ENCODE assay signal across 24 cellular contexts in the genomic region with DNA sequence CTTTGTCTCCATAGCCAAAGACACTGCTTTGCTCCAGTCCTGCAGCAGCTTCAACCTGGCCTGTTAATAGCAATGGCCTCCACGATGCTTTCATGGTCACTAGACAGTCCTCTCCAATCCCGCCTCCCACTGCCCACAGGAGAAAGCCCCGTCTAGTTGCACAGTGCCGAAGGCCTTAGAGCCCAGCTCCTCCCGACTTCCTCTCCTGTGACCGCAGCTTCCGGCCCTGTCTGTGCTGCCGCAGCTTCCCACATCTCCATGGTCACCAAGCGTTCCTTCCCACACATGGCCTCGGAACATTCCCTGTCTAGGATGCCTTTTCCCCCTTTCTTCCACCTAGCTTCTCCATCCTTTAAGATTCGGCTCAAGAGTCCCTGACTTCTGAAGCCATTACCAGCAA. TPM values are rescaled to one million over a fixed set of nuclear protein-coding genes. Genes with fewer than 3 reads are reported as not detected.
DNase-seq lines count a peak whose midpoint lies in the region; ATAC-seq, FAIRE-seq and TF ChIP-seq lines count a peak whose summit lies in the region.
"Had no signal": no experiment of that assay in that cellular context is flagged by ENCODE, and none has a peak within 500 bp of the region (broad histone marks: within the 10 kb centered on the region; RNA-seq: fewer than 3 reads in every experiment).

No MANE protein-coding gene starts in this region.

- no peak for TF ChIP-seq POLR2A in HepG2 (IDR thresholded peaks at IDR 0.05; ENCODE audit: insufficient read depth in 1 of 2, low read depth in 2 of 2, low read length in 2 of 2)
- TF ChIP-seq POLR2A in right lobe of liver (IDR thresholded peaks at IDR 0.05): no peak

- H3K27me3 ChIP-seq in HepG2 (ENCODE audit: control insufficient read depth in 1 of 2, insufficient read depth in 2 of 2, low read length in 2 of 2) (no peaks in the 10 kb centered on the region; a peak in 1 of 5 replicates), right lobe of liver (no peaks in the 10 kb centered on the region)
- H3K27me3 ChIP-seq: MG63 had no signal

- ATAC-seq in HepG2 (no peak), right lobe of liver (no peak), HG03378 (IDR thresholded peaks at IDR 0.05; ENCODE audit: unreplicated experiment) (no peak), GM18873 (IDR thresholded peaks at IDR 0.05; ENCODE audit: low FRiP score, unreplicated experiment) (no peak)
- ATAC-seq: HCT116 had no signal

- TF ChIP-seq EP300 in HepG2 (IDR thresholded peaks at IDR 0.05; ENCODE audit: low read depth in 2 of 2, low read length in 2 of 2) (no peak), HepG2 (CRISPR knock-in tag; IDR thresholded peaks at IDR 0.05; ENCODE audit: borderline replicate concordance) (no peak)

- TF ChIP-seq RAD21 in HepG2 (CRISPR knock-in tag; IDR thresholded peaks at IDR 0.05): no peak

- CTCF ChIA-PET in HepG2 (lab: Yijun Ruan, JAX; ENCODE audit: low intra/inter-chr PET ratio, low total read pairs): no interaction called here

- WGBS in HepG2 (ENCODE audit: low lambda C conversion rate): 19% methylated on average over 11 of the region's 11 CpGs
- WGBS in right lobe of liver (ENCODE audit: insufficient coverage, low coverage, low lambda C conversion rate, missing lambda C conversion rate): 71% methylated on average over 11 of the region's 11 CpGs

- in situ Hi-C loops in HepG2 (cut with HindIII; ENCODE audit: extremely low pct_ligation_motif_present, low pct_unique_long_range_greater_than_20kb): no loop called here

- POLR2A ChIA-PET in HepG2 (lab: Yijun Ruan, JAX): no interaction called here

- no peaks in the 10 kb centered on the region for H3K36me3 ChIP-seq in HepG2 (replicated peaks in 1 of 2; ENCODE audit: control insufficient read depth in 1 of 2, insufficient read depth in 2 of 2, low read length in 2 of 2)
- no peaks in the 10 kb centered on the region for H3K36me3 ChIP-seq in right lobe of liver
- H3K36me3 ChIP-seq: MG63 had no signal

- BruUV-seq in HepG2 (replicated peaks; lab: Mats Ljungman, UMichigan): no TSS peak

- H3K9ac ChIP-seq in HepG2 (ENCODE audit: insufficient read depth, low read depth, low read length): no peak overlapping the region

- H2AFZ ChIP-seq in HepG2 (ENCODE audit: low read length): no peak overlapping the region

- H3K79me2 ChIP-seq in HepG2 (ENCODE audit: insufficient read depth, low read length): no peaks in the 10 kb centered on the region

- H3K9me3 ChIP-seq in HepG2 (ENCODE audit: low read length) (no peaks in the 10 kb centered on the region), right lobe of liver (no peaks in the 10 kb centered on the region)
- H3K9me3 ChIP-seq: MG63 had no signal

- DNase-seq in HepG2 (ENCODE audit: low spot score) (no peak), right lobe of liver (no peak), MV-4-11 (lab: John Stamatoyannopoulos, UW) (peak; percentile 8), UCSD-AML1 (lab: John Stamatoyannopoulos, UW; ENCODE audit: unreplicated experiment) (peak; percentile 23), DMS 273 (lab: John Stamatoyannopoulos, UW; ENCODE audit: unreplicated experiment) (no peak), NAMALWA (ENCODE audit: low spot score) (no peak)
- DNase-seq: 8988T, DMS79, GOT3, MG63, NCI-H1694, NCI-H2081, NCI-H2171, NCI-H446, NCI-H526, RPMI8226, SHP77, SW 1271, T-helper 2 cell had no signal

- no peak overlapping the region for H3K4me3 ChIP-seq in HepG2 (replicated peaks in 1 of 3; ENCODE audit: insufficient read depth in 1 of 3, low read depth in 2 of 3, low read length in 3 of 3)
- H3K4me3 ChIP-seq in right lobe of liver: no peak overlapping the region
- H3K4me3 ChIP-seq: MG63 had no signal

- H4K20me1 ChIP-seq in HepG2 (ENCODE audit: insufficient read depth, low read length): no peaks in the 10 kb centered on the region

- intact Hi-C loops in HepG2 (cut with micrococcal nuclease; ENCODE audit: unreplicated experiment) (no loop called here), right lobe of liver (cut with DNase I) (no loop called here)

- no peak overlapping the region for H3K4me2 ChIP-seq in HepG2 (ENCODE audit: low read depth, low read length)

- no peaks in the 10 kb centered on the region for H3K4me1 ChIP-seq in HepG2 (ENCODE audit: insufficient read depth, low read length)
- H3K4me1 ChIP-seq in right lobe of liver: no peaks in the 10 kb centered on the region

- no peak for TF ChIP-seq CTCF in HepG2 (CRISPR knock-in tag; IDR thresholded peaks at IDR 0.05)
- TF ChIP-seq CTCF in right lobe of liver (IDR thresholded peaks at IDR 0.05): no peak

- no peak for FAIRE-seq in HepG2 (lab: Jason Lieb, UNC)

- H3K27ac ChIP-seq in HepG2 (ENCODE audit: extremely low read length, insufficient read depth, low read length): no peak overlapping the region
- H3K27ac ChIP-seq in right lobe of liver: no peak overlapping the region

TF ChIP-seq in HepG2, 621 proteins besides CTCF, POLR2A, EP300 and RAD21:
- no peak for TF ChIP-seq SUZ12 (IDR thresholded peaks at IDR 0.05; ENCODE audit: low read depth, low read length)
- peak; percentile 17; the same call in 1 of the 2 replicates for TF ChIP-seq GABPA (IDR thresholded peaks at IDR 0.05; ENCODE audit: low read depth, low read length)
- TF ChIP-seq GABPA (CRISPR knock-in tag; IDR thresholded peaks at IDR 0.05; ENCODE audit: low read depth): peak; percentile 56; the same call in 1 of the 2 replicates
- TF ChIP-seq ZNF556 (CRISPR knock-in tag; IDR thresholded peaks at IDR 0.05; ENCODE audit: borderline replicate concordance): no peak
- TF ChIP-seq ZNF251 (CRISPR knock-in tag; IDR thresholded peaks at IDR 0.05): no peak
- TF ChIP-seq ZNF232 (CRISPR knock-in tag; IDR thresholded peaks at IDR 0.05; ENCODE audit: borderline replicate concordance): no peak
- TF ChIP-seq ZC3H13 (CRISPR knock-in tag; IDR thresholded peaks at IDR 0.05): no peak
- TF ChIP-seq FOXA1 (IDR thresholded peaks at IDR 0.05): no peak
- TF ChIP-seq FOXA1 (CRISPR knock-in tag; IDR thresholded peaks at IDR 0.05): no peak

RNA-seq across cellular contexts. Expression of a gene that starts 23.4 kb away (rescaled TPM):
- total RNA-seq in HepG2 (2016; rRNA removed; fragmentation: Illumina TruSeq; extraction: Trizol) (not detected in 2 replicates), right lobe of liver (under 1 TPM in 5 of 6 experiments, not detected in 1; 0.09 to 0.59 (median 0.46) TPM)
- not detected in 2 replicates for total RNA-seq in HepG2 (2016; cell fraction: cytosol; rRNA removed; fragmentation: Illumina TruSeq; extraction: Trizol; ENCODE audit: low read depth)
- not detected in 2 replicates for total RNA-seq in HepG2 (2016; cell fraction: insoluble cytoplasmic fraction; rRNA removed; fragmentation: Illumina TruSeq; extraction: Trizol)
- total RNA-seq in HepG2 (2016; cell fraction: membrane; rRNA removed; fragmentation: Illumina TruSeq; extraction: Trizol): not detected in 2 replicates
- not detected in 2 replicates for total RNA-seq in HepG2 (2016; cell fraction: nucleus; rRNA removed; fragmentation: Illumina TruSeq; extraction: Trizol)
- not detected in 2 replicates for polyA plus RNA-seq in HepG2 (2011; rRNA removed)
- polyA plus RNA-seq in HepG2 (2011; cell fraction: cytosol; rRNA removed): not detected in 2 replicates
- polyA plus RNA-seq in HepG2 (2011; cell fraction: nucleus; rRNA removed): not detected in 2 replicates
- polyA plus RNA-seq in HepG2 (2012): not detected in 2 replicates
- polyA plus RNA-seq in HepG2 (2016; cell fraction: cytosol; fragmentation: Illumina TruSeq; extraction: Trizol; ENCODE audit: low read depth): not detected in 2 replicates
- not detected in 2 replicates for polyA plus RNA-seq in HepG2 (2016; cell fraction: insoluble cytoplasmic fraction; fragmentation: Illumina TruSeq; extraction: Trizol; ENCODE audit: low read depth)
- polyA plus RNA-seq in HepG2 (2016; cell fraction: membrane; fragmentation: Illumina TruSeq; extraction: Trizol; ENCODE audit: low read depth): not detected in 2 replicates
- polyA plus RNA-seq in HepG2 (2016; cell fraction: nucleus; fragmentation: Illumina TruSeq; extraction: Trizol; ENCODE audit: insufficient read depth, low read depth): not detected in 2 replicates
- not detected in 2 replicates for polyA minus RNA-seq in HepG2 (2011; rRNA and poly(A)+ RNA removed; ENCODE audit: low replicate concordance)
- polyA minus RNA-seq in HepG2 (2011; cell fraction: cytosol; rRNA and poly(A)+ RNA removed): not detected in 2 replicates
- polyA minus RNA-seq in HepG2 (2011; cell fraction: nucleus; rRNA and poly(A)+ RNA removed): not detected in 2 replicates
- polyA plus RNA-seq: CD14-positive monocyte, IgD-negative memory B cell had no signal

Comparison
In these comparisons a context has a peak if more than half of its experiments do, and no peak if none do; other contexts are left out.
1. DNase-seq: peak in MV-4-11 (single experiment) and UCSD-AML1 (single experiment); none in HepG2 (single experiment), right lobe of liver (0 of 3), DMS 273 (single experiment) and NAMALWA (single experiment).